Comparison of ENCODE assay signal across 8 cellular contexts in the genomic region with DNA sequence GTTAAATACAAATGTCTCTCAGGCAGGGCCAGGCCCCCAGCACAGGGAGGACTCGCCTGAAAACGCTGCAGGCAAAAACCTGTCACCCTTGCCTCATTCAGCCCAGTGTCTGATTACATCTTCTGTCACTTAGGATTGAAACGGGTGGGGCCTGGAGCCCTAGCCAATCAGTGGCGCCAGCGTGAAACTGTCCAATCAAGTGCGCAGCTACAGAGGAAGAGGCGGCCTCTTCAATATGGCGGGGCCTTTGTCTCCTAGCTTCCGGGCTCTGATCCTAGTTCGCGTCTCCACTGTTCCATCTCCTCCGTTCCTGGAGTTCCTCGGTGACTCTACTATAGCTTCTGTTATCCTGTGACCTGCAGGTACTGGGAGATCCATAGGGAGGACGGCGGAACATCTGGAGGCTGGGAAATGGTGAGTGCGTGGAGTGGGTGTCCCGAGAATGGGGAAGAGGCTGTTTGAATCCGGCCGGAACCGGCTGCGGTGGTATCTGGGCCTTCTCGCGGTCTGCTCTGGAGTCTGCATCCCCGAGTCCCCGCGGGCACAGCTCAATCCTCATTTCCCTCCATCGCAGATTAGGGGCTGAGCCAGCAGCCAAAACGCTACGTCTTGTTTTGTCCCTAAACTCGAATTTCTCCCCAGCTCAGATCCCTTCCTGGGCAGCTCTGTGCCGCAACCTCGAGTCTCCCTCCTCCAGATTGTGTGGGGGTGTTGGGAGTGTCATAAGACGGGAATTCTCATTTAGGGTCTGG. TPM values are rescaled to one million over a fixed set of nuclear protein-coding genes. Genes with fewer than 3 reads are reported as not detected.
A peak's percentile ranks its signal among the peaks of the same experiment; 100 is the strongest.
DNase-seq lines count a peak whose midpoint lies in the region; ATAC-seq, FAIRE-seq and TF ChIP-seq lines count a peak whose summit lies in the region.

ZNF736 (plus strand) TSS at position 222 of the 752 bp plus-strand sequence; CDS start at position 412, 190 bp downstream.

- WGBS in pancreas, 2 donors, result 0 to 1% methylated on average over 33 of the region's 33 CpGs
- 1% methylated on average over 32 to 33 of the region's 33 CpGs for WGBS in thyroid gland, 2 donors

- H4K20me1 ChIP-seq in DOHH2 (ENCODE audit: control insufficient read depth, insufficient read depth, low read depth, low read length), result no peaks in the 10 kb centered on the region

- peaks cover 52% of the 10 kb centered on the region for H3K79me2 ChIP-seq in DOHH2 (ENCODE audit: control insufficient read depth, low read length)

- H3K27me3 ChIP-seq in DOHH2 (ENCODE audit: control insufficient read depth, low read length) (no peaks in the 10 kb centered on the region), RWPE2 (ENCODE audit: insufficient read depth, poor library complexity, severe bottlenecking) (no peaks in the 10 kb centered on the region), pancreas (no peaks in the 10 kb centered on the region), thyroid gland (no peaks in the 10 kb centered on the region)

- peak; percentile 97 for DNase-seq in LHCN-M2 (ENCODE audit: low read depth)
- peak; percentile 79 for DNase-seq in RWPE2 (ENCODE audit: low spot score)
- DNase-seq in activated T-helper 9 cell treated with anti-CD3 and anti-CD28 coated beads, Interleukin-2, amount 50 U/mL, for 16 hours (ENCODE audit: low read depth), result peak; percentile 77
- DNase-seq in fibroblast of the aortic adventitia (ENCODE audit: low read depth), result peak; percentile 93
- peak; percentile 82 to 89 (median 86) for DNase-seq in pancreas
- DNase-seq in thyroid gland, result peak; percentile 92 to 93

- TF ChIP-seq POLR2A in thyroid gland (IDR thresholded peaks at IDR 0.05), result peak in 1 of 2 donors; percentile 64

- peak; percentile 88 for FAIRE-seq in pancreas (lab: Jason Lieb, UNC)

- H3K9me2 ChIP-seq in DOHH2 (replicated peaks; ENCODE audit: control insufficient read depth, low read length), result no peaks in the 10 kb centered on the region

- H3F3A ChIP-seq in DOHH2 (ENCODE audit: control insufficient read depth, insufficient read depth), result peaks cover 9% of the 10 kb centered on the region; the same call in 1 of the 2 replicates

- TF ChIP-seq CTCF in DOHH2 (IDR thresholded peaks at IDR 0.05; ENCODE audit: low read depth, low read length, poor library complexity, severe bottlenecking), result no peak
- no peak for TF ChIP-seq CTCF in RWPE2 (IDR thresholded peaks at IDR 0.05; ENCODE audit: poor library complexity, severe bottlenecking)
- TF ChIP-seq CTCF in fibroblast of the aortic adventitia (IDR thresholded peaks at IDR 0.05; ENCODE audit: insufficient read depth, low read length), result no peak
- no peak for TF ChIP-seq CTCF in pancreas (IDR thresholded peaks at IDR 0.05)
- TF ChIP-seq CTCF in thyroid gland (IDR thresholded peaks at IDR 0.05), result no peak

- intact Hi-C loops in pancreas (cut with DNase I), result no loop called here
- intact Hi-C loops in thyroid gland (cut with DNase I), result no loop called here

- peak within 1 kb of the TSS; percentile 68 for H3K27ac ChIP-seq in DOHH2 (ENCODE audit: low read depth, low read length)
- peak within 1 kb of the TSS; percentile 36 for H3K27ac ChIP-seq in RWPE2 (ENCODE audit: poor library complexity, severe bottlenecking)
- peak within 1 kb of the TSS; percentile 45 to 90 (median 62) for H3K27ac ChIP-seq in pancreas
- peak within 1 kb of the TSS in 2 of 3 donors; percentile 20 to 37 for H3K27ac ChIP-seq in thyroid gland

- ATAC-seq in GM21737 (IDR thresholded peaks at IDR 0.05; ENCODE audit: unreplicated experiment) (peak; percentile 100), RWPE2 (ENCODE audit: low read depth) (peak; percentile 100), pancreas (peak; percentile 99 to 100 (median 100))

- H3K9me3 ChIP-seq in DOHH2 (ENCODE audit: control insufficient read depth, insufficient read depth, low read length) (peaks cover 14% of the 10 kb centered on the region; the same call in 1 of the 2 replicates), RWPE2 (ENCODE audit: severe bottlenecking) (no peaks in the 10 kb centered on the region), pancreas (no peaks in the 10 kb centered on the region), thyroid gland (no peaks in the 10 kb centered on the region)

- H3K36me3 ChIP-seq in DOHH2 (ENCODE audit: control insufficient read depth, low read length), result peaks cover 42% of the 10 kb centered on the region
- H3K36me3 ChIP-seq in RWPE2 (ENCODE audit: low read depth), result peaks cover 4% of the 10 kb centered on the region
- H3K36me3 ChIP-seq in pancreas, result no peaks in the 10 kb centered on the region
- no peaks in the 10 kb centered on the region for H3K36me3 ChIP-seq in thyroid gland

- H3K4me2 ChIP-seq in DOHH2 (ENCODE audit: low read length), result peak within 1 kb of the TSS; percentile 82

- H3K4me1 ChIP-seq in DOHH2 (ENCODE audit: control insufficient read depth, low read length) (peaks cover 40% of the 10 kb centered on the region), RWPE2 (ENCODE audit: insufficient read depth, poor library complexity, severe bottlenecking) (no peaks in the 10 kb centered on the region), pancreas (peaks cover 0 to 9% (median 0%) of the 10 kb centered on the region in 3 donors), thyroid gland (peaks cover 9 to 15% of the 10 kb centered on the region in 2 donors)

- H3K4me3 ChIP-seq in DOHH2 (ENCODE audit: low read length), result peak within 1 kb of the TSS; percentile 94
- peak within 1 kb of the TSS; percentile 57 for H3K4me3 ChIP-seq in RWPE2 (ENCODE audit: severe bottlenecking)
- H3K4me3 ChIP-seq in fibroblast of the aortic adventitia (ENCODE audit: low read depth, low read length), result peak within 1 kb of the TSS; percentile 95
- H3K4me3 ChIP-seq in pancreas, result peak within 1 kb of the TSS; percentile 62 to 87 (median 71)
- peak within 1 kb of the TSS; percentile 52 to 95 (median 58) for H3K4me3 ChIP-seq in thyroid gland (replicated peaks in 1 of 3)

RNA-seq across cellular contexts. Expression of gene ZNF736, which starts in this region (rescaled TPM):
- total RNA-seq in LHCN-M2 (2014; rRNA removed), result 11.0 and 13.1 TPM in 2 replicates
- 3.7 TPM for polyA plus RNA-seq in LHCN-M2 (2012)
- total RNA-seq in fibroblast of the aortic adventitia (ENCODE audit: low replicate concordance), result 11.5 and 12.0 TPM in 2 replicates
- 10 to 100 TPM in 1 of 6 donors, 1 to 10 TPM in 5; 3.3 to 16.0 (median 7.2) TPM for total RNA-seq in pancreas
- polyA plus RNA-seq in pancreas, result 1 to 10 TPM; 3.3 to 5.5 TPM
- 10 to 100 TPM; 14.4 to 38.2 (median 25.8) TPM for total RNA-seq in thyroid gland

Comparison
In these comparisons a context has a peak if more than half of its experiments do, and no peak if none do; other contexts are left out.
1. Peak in every context shown above with its lines: DNase-seq, ATAC-seq, H3K4me3 ChIP-seq and H3K27ac ChIP-seq.